Comparison of ENCODE assay signal across 8 cellular contexts in the genomic region with DNA sequence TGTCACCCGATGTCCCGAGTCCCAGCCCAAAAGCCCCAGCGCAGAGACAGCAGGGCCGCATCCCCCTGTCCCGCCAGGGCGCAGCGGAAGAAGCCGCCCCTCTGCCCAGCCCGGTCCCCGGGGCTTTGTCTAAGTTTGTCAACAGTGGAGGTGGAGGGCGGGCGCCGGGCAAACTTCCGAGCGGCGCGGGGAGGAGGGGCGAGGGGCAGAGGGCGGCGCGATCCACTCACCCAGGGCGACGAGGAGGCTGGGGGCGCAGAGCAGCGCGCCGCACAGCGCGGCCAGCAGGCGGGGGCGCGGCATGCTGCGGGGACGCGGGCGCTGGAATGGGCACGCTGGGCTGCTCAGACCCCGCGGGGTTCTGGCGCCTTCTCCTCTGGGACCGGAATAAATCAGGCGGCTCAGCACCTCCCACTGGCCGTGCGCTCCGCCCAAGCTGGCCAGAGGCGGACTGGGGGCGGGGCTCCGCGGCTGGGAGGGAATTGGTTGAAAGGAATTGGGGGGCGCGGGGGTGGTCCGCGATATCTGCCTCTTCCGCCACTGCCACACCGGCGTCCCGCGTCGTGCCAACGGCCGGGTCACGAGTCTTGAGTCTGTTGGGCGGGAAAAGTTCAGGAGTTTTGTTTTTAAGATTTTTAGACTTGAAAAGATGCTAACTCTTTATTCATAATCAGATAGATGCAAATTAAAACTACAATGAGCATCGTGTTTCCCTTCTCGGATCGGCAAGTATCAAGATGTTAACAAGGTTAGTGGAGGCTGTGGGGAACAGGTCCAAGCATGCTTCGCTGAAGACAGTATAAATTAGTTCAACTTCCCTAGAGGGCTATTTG. TPM values are rescaled to one million over a fixed set of nuclear protein-coding genes. Genes with fewer than 3 reads are reported as not detected.
A peak's percentile ranks its signal among the peaks of the same experiment; 100 is the strongest.
DNase-seq lines count a peak whose midpoint lies in the region; ATAC-seq and TF ChIP-seq lines count a peak whose summit lies in the region.

Gene MFGE8, minus strand, starts transcription at position 363 of the 833 bp plus-strand sequence. Its CDS starts 60 bp downstream, at position 303.

- no peak for TF ChIP-seq POLR2A in lower leg skin (IDR thresholded peaks at IDR 0.05)

- peaks cover 0 to 18% (median 0%) of the 10 kb centered on the region in 45 donors for H3K27me3 ChIP-seq in dorsolateral prefrontal cortex

- peaks cover 2% of the 10 kb centered on the region for H3K27me3 Mint-ChIP-seq in activated CD4-positive, alpha-beta memory T cell treated with anti-CD3 and anti-CD28 coated beads for 36 hours

- peak within 1 kb of the TSS in 55 of 59 donors; percentile 11 to 87 (median 66) for H3K27ac ChIP-seq in dorsolateral prefrontal cortex

- TF ChIP-seq CTCF in dorsolateral prefrontal cortex (IDR thresholded peaks at IDR 0.05 in 54 of 56, conservative IDR thresholded peaks at IDR 0.05 in 2 of 56; ENCODE audit: low read depth in 1 of 56, partially characterized antibody in 56 of 56) (peak in 31 of 56 donors; percentile 0 to 46 (median 26)), lower leg skin (IDR thresholded peaks at IDR 0.05) (no peak)

- CTCF ChIA-PET in activated CD4-positive, alpha-beta memory T cell treated with anti-CD3 and anti-CD28 coated beads for 36 hours (lab: Charles Lee) = interaction anchor here (1.5 kb wide), 1 partner anchor 8 kb away, joined by 10 read pairs; no protein-coding TSS in a partner anchor

- DNase-seq in NCI-H460 (ENCODE audit: extremely low read depth, low read depth) (peak; percentile 65), dorsolateral prefrontal cortex (peak in 7 of 10 donors; percentile 42 to 77 (median 63)), lower leg skin (ENCODE audit: low spot score in 2 of 2) (peak; percentile 71 to 96), 8988T (no peak)
- DNase-seq in activated CD4-positive, alpha-beta memory T cell treated with anti-CD3 and anti-CD28 coated beads for 36 hours = peak; percentile 78
- peak in 2 of 3 donors; percentile 40 to 58 for DNase-seq in stimulated activated CD4-positive, alpha-beta T cell treated with anti-CD3 and anti-CD28 coated beads, TNF-alpha, amount 100 ng/mL, for 1 hour (ENCODE audit: low read depth in 3 of 3, low spot score in 1 of 3)

- 0 to 1% methylated on average over 26 to 41 of the region's 67 CpGs for WGBS in lower leg skin, 2 donors

- peaks cover 17% of the 10 kb centered on the region for H3K4me1 Mint-ChIP-seq in activated CD4-positive, alpha-beta memory T cell treated with anti-CD3 and anti-CD28 coated beads for 36 hours (ENCODE audit: low read depth)

- no peaks in the 10 kb centered on the region for H3K36me3 Mint-ChIP-seq in activated CD4-positive, alpha-beta memory T cell treated with anti-CD3 and anti-CD28 coated beads for 36 hours

- intact Hi-C loops in activated CD4-positive, alpha-beta memory T cell treated with anti-CD3 and anti-CD28 coated beads for 36 hours (cut with micrococcal nuclease) = loop anchor here (10.0 kb wide), 1 partner anchor 422 kb away; the partner anchor contains the start of gene POLG
- intact Hi-C loops in dorsolateral prefrontal cortex (cut with DNase I) (no loop called here), lower leg skin (cut with DNase I; ENCODE audit: low total_unique reads) (no loop called here)

- peak within 1 kb of the TSS; percentile 76 for H3K4me3 Mint-ChIP-seq in activated CD4-positive, alpha-beta memory T cell treated with anti-CD3 and anti-CD28 coated beads for 36 hours

- POLR2A ChIA-PET in activated CD4-positive, alpha-beta memory T cell treated with anti-CD3 and anti-CD28 coated beads for 36 hours (lab: Charles Lee) = no interaction called here

- no peaks in the 10 kb centered on the region for H3K9me3 Mint-ChIP-seq in activated CD4-positive, alpha-beta memory T cell treated with anti-CD3 and anti-CD28 coated beads for 36 hours

- peak within 1 kb of the TSS; percentile 42 for H3K27ac Mint-ChIP-seq in activated CD4-positive, alpha-beta memory T cell treated with anti-CD3 and anti-CD28 coated beads for 36 hours

- ATAC-seq in GM18517 (IDR thresholded peaks at IDR 0.05; ENCODE audit: unreplicated experiment) (peak; percentile 74), HG02763 (IDR thresholded peaks at IDR 0.05; ENCODE audit: unreplicated experiment) (peak; percentile 86)

- H3K4me3 ChIP-seq in dorsolateral prefrontal cortex (peak within 1 kb of the TSS; percentile 31 to 84 (median 73)), lower leg skin (ENCODE audit: low read depth, poor library complexity, severe bottlenecking) (peak within 1 kb of the TSS; percentile 48)

RNA-seq across cellular contexts. Expression of gene MFGE8, which starts in this region (rescaled TPM):
- 60.7 and 67.1 TPM in 2 replicates for total RNA-seq in NCI-H460 (2014; rRNA removed; shearing (Covaris generic))
- 219 and 243 TPM in 2 replicates for polyA plus RNA-seq in NCI-H460 (2014; cell fraction: nucleus; rRNA removed)
- total RNA-seq in activated CD4-positive, alpha-beta memory T cell treated with anti-CD3 and anti-CD28 coated beads for 36 hours = 10 to 100 TPM; 13.7 to 16.4 TPM
- 100 to 1,000 TPM in 42 of 120 experiments, 10 to 100 TPM in 78; 38.8 to 183 (median 87.0) TPM for total RNA-seq in dorsolateral prefrontal cortex
- 100 to 1,000 TPM; 109 to 237 (median 139) TPM for total RNA-seq in lower leg skin

Comparison
In these comparisons a context has a peak if more than half of its experiments do, and no peak if none do; other contexts are left out.
1. CTCF ChIP-seq: peak in dorsolateral prefrontal cortex (31 of 56); none in lower leg skin (0 of 3).